5 cellular contexts compared by ENCODE assay signal in genomic region chr7:90350032-90350431, GRCh38. TPM values are rescaled to one million over a fixed set of nuclear protein-coding genes. Genes with fewer than 3 reads are reported as not detected.
"Had no signal": no experiment of that assay in that cellular context is flagged by ENCODE, and none has a peak within 500 bp of the region (broad histone marks: within the 10 kb centered on the region; RNA-seq: fewer than 3 reads in every experiment).

No MANE protein-coding gene starts in this region.

RNA-seq across cellular contexts. Expression of gene FAM237B, which starts 28.9 kb away (rescaled TPM):
- total RNA-seq: GM23248, H4, H7, HT-29, IMR-90 had no signal
- polyA plus RNA-seq: IMR-90 had no signal
